ENCODE assay signal across 19 cellular contexts in genomic region chr15:66746231-66746605, GRCh38. TPM values are rescaled to one million over a fixed set of nuclear protein-coding genes. Genes with fewer than 3 reads are reported as not detected.
A peak's percentile ranks its signal among the peaks of the same experiment; 100 is the strongest.
DNase-seq lines count a peak whose midpoint lies in the region; ATAC-seq and TF ChIP-seq lines count a peak whose summit lies in the region.
"Had no signal": no experiment of that assay in that cellular context is flagged by ENCODE, and none has a peak within 500 bp of the region (broad histone marks: within the 10 kb centered on the region; RNA-seq: fewer than 3 reads in every experiment).

No MANE protein-coding gene starts in this region.

- peak overlapping the region; percentile 41 to 79 for H3K27ac ChIP-seq in breast epithelium
- no peak overlapping the region for H3K27ac ChIP-seq in mesendoderm (ENCODE audit: low read depth, low read length)
- H3K27ac ChIP-seq in upper lobe of left lung, result peak overlapping the region; percentile 41 to 68 (median 57)
- no peak overlapping the region for H3K27ac ChIP-seq in Karpas-422 (ENCODE audit: low read length)

- TF ChIP-seq CTCF in breast epithelium (IDR thresholded peaks at IDR 0.05), result no peak
- TF ChIP-seq CTCF in MCF 10A (IDR thresholded peaks at IDR 0.05; ENCODE audit: unreplicated experiment), result no peak
- TF ChIP-seq CTCF in upper lobe of left lung (IDR thresholded peaks at IDR 0.05), result no peak

- H3K9me3 ChIP-seq in breast epithelium (no peaks in the 10 kb centered on the region), upper lobe of left lung (no peaks in the 10 kb centered on the region), Karpas-422 (ENCODE audit: low read length) (no peaks in the 10 kb centered on the region)

- peaks cover 68% of the 10 kb centered on the region for H3K79me2 ChIP-seq in mesendoderm (ENCODE audit: control insufficient read depth, insufficient read depth, low read length)
- no peaks in the 10 kb centered on the region for H3K79me2 ChIP-seq in Karpas-422 (ENCODE audit: low read length)

- POLR2A ChIA-PET in MCF 10A (lab: Yijun Ruan, JAX), result no interaction called here

- H2BK15ac ChIP-seq in mesendoderm (replicated peaks; ENCODE audit: low read depth), result no peak overlapping the region

- no peak overlapping the region for H2BK120ac ChIP-seq in mesendoderm (ENCODE audit: low read depth, low read length)

- H3K79me1 ChIP-seq in mesendoderm (ENCODE audit: low read length), result peaks cover 57% of the 10 kb centered on the region

- H3K4me1 Mint-ChIP-seq in MCF 10A (ENCODE audit: insufficient read depth, unreplicated experiment), result peaks cover 10% of the 10 kb centered on the region

- H3K23ac ChIP-seq in mesendoderm (ENCODE audit: low read length), result no peak overlapping the region

- H3K9ac ChIP-seq in mesendoderm (ENCODE audit: low read length) (no peak overlapping the region), Karpas-422 (ENCODE audit: low read length) (no peak overlapping the region)

- intact Hi-C loops in breast epithelium (cut with DNase I; ENCODE audit: low total_unique reads) (no loop called here), MCF 10A (cut with micrococcal nuclease) (no loop called here)

- no peaks in the 10 kb centered on the region for H3K36me3 Mint-ChIP-seq in MCF 10A (ENCODE audit: insufficient read depth, unreplicated experiment)
- H3K36me3 Mint-ChIP-seq: CD4-positive, alpha-beta memory T cell; T-cell had no signal

- no peak overlapping the region for H2AFZ ChIP-seq in Karpas-422 (ENCODE audit: low read length)

- H3K18ac ChIP-seq in mesendoderm (ENCODE audit: low read length), result no peak overlapping the region

- H2BK5ac ChIP-seq in mesendoderm (ENCODE audit: low read length), result no peak overlapping the region

- H3K36me3 ChIP-seq in breast epithelium (no peaks in the 10 kb centered on the region), mesendoderm (ENCODE audit: control insufficient read depth, insufficient read depth, low read length) (peaks cover 5% of the 10 kb centered on the region), upper lobe of left lung (peaks cover 0 to 12% (median 0%) of the 10 kb centered on the region in 4 donors), Karpas-422 (ENCODE audit: insufficient read depth, low read length) (no peaks in the 10 kb centered on the region)

- H3K4ac ChIP-seq in mesendoderm (ENCODE audit: low read depth, low read length), result no peak overlapping the region

- CTCF ChIA-PET in MCF 10A (lab: Yijun Ruan, JAX), result no interaction called here

- TF ChIP-seq EP300 in upper lobe of left lung (IDR thresholded peaks at IDR 0.05), result no peak

- no peaks in the 10 kb centered on the region for H3K9me2 ChIP-seq in Karpas-422 (replicated peaks; ENCODE audit: insufficient read depth, low read length)

- WGBS in mesendoderm (ENCODE audit: extremely low coverage, insufficient coverage, low lambda C conversion rate), result no CpG with 5 or more reads among the region's 5 CpGs
- 40 to 71% methylated on average over 3 to 5 of the region's 5 CpGs for WGBS in upper lobe of left lung, 2 donors

- peak overlapping the region; percentile 59 for H3K56ac ChIP-seq in mesendoderm (ENCODE audit: low read length)

- H4K5ac ChIP-seq in mesendoderm (ENCODE audit: low read length), result no peak overlapping the region

- no peaks in the 10 kb centered on the region for H3K27me3 Mint-ChIP-seq in MCF 10A (ENCODE audit: insufficient read depth, unreplicated experiment)
- H3K27me3 Mint-ChIP-seq: CD4-positive, alpha-beta memory T cell had no signal

- no TSS peak for BruUV-seq in MCF 10A (replicated peaks; lab: Mats Ljungman, UMichigan)

- H3K27me3 ChIP-seq in breast epithelium (no peaks in the 10 kb centered on the region), mesendoderm (ENCODE audit: insufficient read depth, low read length, poor library complexity) (no peaks in the 10 kb centered on the region), upper lobe of left lung (no peaks in the 10 kb centered on the region), Karpas-422 (ENCODE audit: low read length) (no peaks in the 10 kb centered on the region)

- no peak overlapping the region for H2AK5ac ChIP-seq in mesendoderm (ENCODE audit: low read length)

- H3K27ac Mint-ChIP-seq in MCF 10A (ENCODE audit: low read depth, unreplicated experiment), result no peak overlapping the region
- H3K27ac Mint-ChIP-seq: CD4-positive, alpha-beta memory T cell; stimulated activated naive CD8-positive, alpha-beta T cell treated with anti-CD3 and anti-CD28 coated beads, Interleukin-15, Interleukin-2, amounts not matched to agents 100 ng/mL and 50 ng/mL, for 24 hours; T-cell had no signal

- no peaks in the 10 kb centered on the region for H3K9me3 Mint-ChIP-seq in MCF 10A (ENCODE audit: unreplicated experiment)
- H3K9me3 Mint-ChIP-seq: CD4-positive, alpha-beta memory T cell; stimulated activated naive CD8-positive, alpha-beta T cell treated with anti-CD3 and anti-CD28 coated beads, Interleukin-15, Interleukin-2, amounts not matched to agents 100 ng/mL and 50 ng/mL, for 24 hours; T-cell had no signal

- H3K4me3 ChIP-seq in breast epithelium (no peak overlapping the region), mesendoderm (ENCODE audit: low read length) (no peak overlapping the region), upper lobe of left lung (peak overlapping the region in 1 of 4 donors; percentile 21), Karpas-422 (ENCODE audit: low read length) (no peak overlapping the region)

- H3K4me3 Mint-ChIP-seq in MCF 10A (ENCODE audit: unreplicated experiment), result no peak overlapping the region
- H3K4me3 Mint-ChIP-seq: CD4-positive, alpha-beta memory T cell; stimulated activated naive CD8-positive, alpha-beta T cell treated with anti-CD3 and anti-CD28 coated beads, Interleukin-15, Interleukin-2, amounts not matched to agents 100 ng/mL and 50 ng/mL, for 24 hours; T-cell had no signal

- no peaks in the 10 kb centered on the region for H4K20me1 ChIP-seq in Karpas-422 (ENCODE audit: insufficient read depth, low read depth, low read length)

- DNase-seq in breast epithelium (ENCODE audit: low spot score in 2 of 2) (no peak), MCF 10A (ENCODE audit: unreplicated experiment) (no peak), dermis blood vessel endothelial cell (peak; percentile 77), mesendoderm (no peak), upper lobe of left lung (no peak), AG08395 (ENCODE audit: low spot score) (no peak), DMS79 (lab: John Stamatoyannopoulos, UW) (no peak), Karpas-422 (no peak)
- DNase-seq: 8988T; CD4-positive, alpha-beta memory T cell; cortex of kidney; EL; glutamatergic neuron; GOT3; NCI-H774; RPMI8226; T-cell had no signal

- H4K8ac ChIP-seq in mesendoderm (ENCODE audit: low read depth, low read length), result no peak overlapping the region

- H3K4me2 ChIP-seq in mesendoderm (ENCODE audit: low read length), result no peak overlapping the region
- H3K4me2 ChIP-seq in Karpas-422 (ENCODE audit: low read depth, low read length, poor library complexity, severe bottlenecking), result no peak overlapping the region

- no peak for TF ChIP-seq POLR2A in breast epithelium (IDR thresholded peaks at IDR 0.05)
- TF ChIP-seq POLR2A in upper lobe of left lung (IDR thresholded peaks at IDR 0.05), result no peak

- ATAC-seq in upper lobe of left lung (ENCODE audit: low FRiP score in 2 of 2), result no peak
- ATAC-seq: esophagus mucosa, T-cell had no signal

- H3K4me1 ChIP-seq in breast epithelium (peaks cover 6 to 13% of the 10 kb centered on the region in 2 donors), mesendoderm (ENCODE audit: control insufficient read depth, low read depth, low read length) (peaks cover 28% of the 10 kb centered on the region), upper lobe of left lung (peaks cover 66 to 94% (median 93%) of the 10 kb centered on the region in 4 donors), Karpas-422 (ENCODE audit: low read length) (no peaks in the 10 kb centered on the region)

RNA-seq across cellular contexts. Expression of gene SMAD6, which starts 44.2 kb away (rescaled TPM):
- total RNA-seq in breast epithelium (10 to 100 TPM in 2 of 3 donors, 1 to 10 TPM in 1; 7.6 to 22.6 (median 13.4) TPM), MCF 10A (2022) (not detected in 2 replicates), dermis blood vessel endothelial cell (10.1 and 11.9 TPM in 2 replicates), upper lobe of left lung (100 to 1,000 TPM in 3 of 6 donors, 10 to 100 TPM in 3; 76.6 to 377 (median 102) TPM)
- polyA plus RNA-seq in mesendoderm (2013, experiment 1 of 2), result 7.8 TPM
- 7.4 TPM for polyA plus RNA-seq in mesendoderm (2013, experiment 2 of 2)
- total RNA-seq in Karpas-422 (2014; rRNA removed; shearing (Covaris generic); ENCODE audit: low replicate concordance), result 0.89 and 1.8 TPM in 2 replicates
- polyA plus RNA-seq: CD4-positive, alpha-beta memory T cell had no signal

Comparison
In these comparisons a context has a peak if more than half of its experiments do, and no peak if none do; other contexts are left out.
1. H3K27ac ChIP-seq: peak in breast epithelium (2 of 2) and upper lobe of left lung (4 of 4); none in mesendoderm (single experiment) and Karpas-422 (single experiment).